Comparison of ENCODE assay signal across 1 cellular context in genomic region chr1:148308832-148309458, GRCh38.
TF ChIP-seq lines count a peak whose summit lies in the region.

No MANE protein-coding gene starts in this region.

TF ChIP-seq in SK-N-SH, 30 proteins besides CTCF, POLR2A, EP300 and RAD21 (continued from another document):
- no peak for TF ChIP-seq REST (IDR thresholded peaks at IDR 0.05; ENCODE audit: low read depth, low read length)
TF ChIP-seq in SK-N-SH: peak in this region for 2.
